In genomic region chr12:93614917-93615596, GRCh38 we compare ENCODE assay signal across 17 cellular contexts. TPM values are rescaled to one million over a fixed set of nuclear protein-coding genes. Genes with fewer than 3 reads are reported as not detected.
DNase-seq lines count a peak whose midpoint lies in the region; ATAC-seq and TF ChIP-seq lines count a peak whose summit lies in the region.
"Had no signal": no experiment of that assay in that cellular context is flagged by ENCODE, and none has a peak within 500 bp of the region (broad histone marks: within the 10 kb centered on the region; RNA-seq: fewer than 3 reads in every experiment).

No MANE protein-coding gene starts in this region.

- POLR2A ChIA-PET in activated CD8-positive, alpha-beta T cell treated with anti-CD3 and anti-CD28 coated beads for 36 hours (lab: Charles Lee): no interaction called here

- H3K9me3 Mint-ChIP-seq in activated CD8-positive, alpha-beta T cell treated with anti-CD3 and anti-CD28 coated beads for 36 hours: no peaks in the 10 kb centered on the region

- peak overlapping the region; percentile 35 for H3K27ac ChIP-seq in brain microvascular endothelial cell
- H3K27ac ChIP-seq in heart right ventricle: peak overlapping the region in 5 of 10 donors; percentile 25 to 62 (median 39)
- H3K27ac ChIP-seq: BLaER1, GM23248, KMS-11, Peyer's patch had no signal

- CTCF ChIA-PET in activated CD8-positive, alpha-beta T cell treated with anti-CD3 and anti-CD28 coated beads for 36 hours (lab: Charles Lee): interaction anchor here (1.9 kb wide), 1 partner anchor 486 kb away, joined by 6 read pairs; no protein-coding TSS in a partner anchor

- no peaks in the 10 kb centered on the region for H3K27me3 ChIP-seq in brain microvascular endothelial cell (replicated peaks)
- no peaks in the 10 kb centered on the region for H3K27me3 ChIP-seq in heart right ventricle
- H3K27me3 ChIP-seq: BLaER1, Peyer's patch had no signal

- ATAC-seq in Right ventricle myocardium superior (ENCODE audit: poor library complexity) (peak; percentile 80), heart right ventricle (peak in 5 of 8 donors; percentile 43 to 89 (median 70)), HG02610 (IDR thresholded peaks at IDR 0.05; ENCODE audit: unreplicated experiment) (no peak)
- no peak for ATAC-seq in activated CD8-positive, alpha-beta T cell treated with anti-CD3 and anti-CD28 coated beads for 36 hours

- H3K4me3 ChIP-seq in brain microvascular endothelial cell (ENCODE audit: low read depth, low read length) (no peak overlapping the region), heart right ventricle (no peak overlapping the region)
- H3K4me3 ChIP-seq: BLaER1, GM23248, Peyer's patch had no signal

- peaks cover 7% of the 10 kb centered on the region for H3K27me3 Mint-ChIP-seq in activated CD8-positive, alpha-beta T cell treated with anti-CD3 and anti-CD28 coated beads for 36 hours

- no peaks in the 10 kb centered on the region for H3K9me3 ChIP-seq in heart right ventricle
- H3K9me3 ChIP-seq: Peyer's patch had no signal

- peaks cover 0 to 16% (median 0%) of the 10 kb centered on the region in 9 donors for H3K4me1 ChIP-seq in heart right ventricle
- H3K4me1 ChIP-seq: BLaER1, Peyer's patch had no signal

- H3K4me1 Mint-ChIP-seq in activated CD8-positive, alpha-beta T cell treated with anti-CD3 and anti-CD28 coated beads for 36 hours (ENCODE audit: low read depth): no peaks in the 10 kb centered on the region

- intact Hi-C loops in Right ventricle myocardium superior (cut with DNase I) (no loop called here), cardiac septum (cut with DNase I) (no loop called here), heart right ventricle (cut with DNase I) (loop anchor here in 2 of 10 donors (5.0 to 10.0 kb wide), 3 partner anchors 47 to 1738 kb away; no protein-coding TSS in a partner anchor)
- intact Hi-C loops in activated CD8-positive, alpha-beta T cell treated with anti-CD3 and anti-CD28 coated beads for 36 hours (cut with micrococcal nuclease): no loop called here

- H3K36me3 ChIP-seq in brain microvascular endothelial cell (replicated peaks) (no peaks in the 10 kb centered on the region), heart right ventricle (no peaks in the 10 kb centered on the region)
- H3K36me3 ChIP-seq: BLaER1, Peyer's patch had no signal

- H3K27ac Mint-ChIP-seq in activated CD8-positive, alpha-beta T cell treated with anti-CD3 and anti-CD28 coated beads for 36 hours: no peak overlapping the region

- TF ChIP-seq CTCF in brain microvascular endothelial cell (IDR thresholded peaks at IDR 0.05; ENCODE audit: low read depth, low read length, missing control alignments) (no peak), heart right ventricle (IDR thresholded peaks at IDR 0.05) (no peak)
- TF ChIP-seq CTCF in activated CD8-positive, alpha-beta T cell treated with anti-CD3 and anti-CD28 coated beads for 36 hours (IDR thresholded peaks at IDR 0.05): no peak

- H3K36me3 Mint-ChIP-seq in activated CD8-positive, alpha-beta T cell treated with anti-CD3 and anti-CD28 coated beads for 36 hours (ENCODE audit: low read depth): no peaks in the 10 kb centered on the region

- DNase-seq in Right ventricle myocardium superior (no peak), cardiac septum (ENCODE audit: low spot score) (no peak), brain microvascular endothelial cell (peak; percentile 88), heart right ventricle (no peak), activated T-cell treated with anti-CD3 and anti-CD28 coated beads for 4 hours (no peak), activated gamma-delta T cell (lab: John Stamatoyannopoulos, UW) (no peak)
- no peak for DNase-seq in activated CD8-positive, alpha-beta T cell treated with anti-CD3 and anti-CD28 coated beads for 36 hours
- DNase-seq: 8988T, GM23248, NCI-H1048, NCI-H1694, NCI-H524 treated with DMSO at 0.1 percent for 48 hours, Peyer's patch, SHP77 treated with DMSO at 0.1 percent for 48 hours had no signal

- in situ Hi-C loops in brain microvascular endothelial cell (cut with HindIII; ENCODE audit: low pct_ligation_motif_present, low sequenced_read_pairs): no loop called here

- no peak overlapping the region for H3K4me3 Mint-ChIP-seq in activated CD8-positive, alpha-beta T cell treated with anti-CD3 and anti-CD28 coated beads for 36 hours

- WGBS in heart right ventricle, 2 donors: 49 to 62% methylated on average over 2 of the region's 2 CpGs

RNA-seq across cellular contexts. Expression of gene SOCS2, which starts 42.6 kb away (rescaled TPM):
- total RNA-seq in Right ventricle myocardium superior: 6.0 TPM
- 40.3 TPM for total RNA-seq in cardiac septum
- total RNA-seq in heart right ventricle: 10 to 100 TPM in 9 of 10 donors, 1 to 10 TPM in 1; 8.6 to 35.1 (median 18.3) TPM
- polyA plus RNA-seq in heart right ventricle: 10 to 100 TPM; 14.9 to 19.5 TPM
- 10 to 100 TPM; 40.5 to 40.8 TPM for total RNA-seq in activated CD8-positive, alpha-beta T cell treated with anti-CD3 and anti-CD28 coated beads for 36 hours

Comparison
In these comparisons a context has a peak if more than half of its experiments do, and no peak if none do; other contexts are left out.
1. ATAC-seq: peak in Right ventricle myocardium superior (single experiment) and heart right ventricle (5 of 8); none in HG02610 (single experiment) and activated CD8-positive, alpha-beta T cell treated with anti-CD3 and anti-CD28 coated beads for 36 hours (single experiment).